Comparison of ENCODE assay signal across 9 cellular contexts in genomic region chr1:160429702-160430535, GRCh38. TPM values are rescaled to one million over a fixed set of nuclear protein-coding genes. Genes with fewer than 3 reads are reported as not detected.
A peak's percentile ranks its signal among the peaks of the same experiment; 100 is the strongest.
DNase-seq lines count a peak whose midpoint lies in the region; ATAC-seq and TF ChIP-seq lines count a peak whose summit lies in the region.
"Had no signal": no experiment of that assay in that cellular context is flagged by ENCODE, and none has a peak within 500 bp of the region (broad histone marks: within the 10 kb centered on the region; RNA-seq: fewer than 3 reads in every experiment).

No MANE protein-coding gene starts in this region.

- H3K4me3 Mint-ChIP-seq in activated T-helper 2 cell treated with anti-CD3 and anti-CD28 coated beads, Interferon-gamma antibody, Interleukin-2, Interleukin-4, amounts not matched to agents 10 μg/mL and 5 μg/mL and 100 μg/mL, durations not matched to agents 14 hours and 24 hours and 36 hours (ENCODE audit: low read depth), result peak overlapping the region; percentile 26

- no peaks in the 10 kb centered on the region for H3K27me3 Mint-ChIP-seq in activated T-helper 2 cell treated with anti-CD3 and anti-CD28 coated beads, Interferon-gamma antibody, Interleukin-2, Interleukin-4, amounts not matched to agents 10 μg/mL and 5 μg/mL and 100 μg/mL, durations not matched to agents 14 hours and 24 hours and 36 hours (ENCODE audit: low read depth)

- H3K27me3 ChIP-seq in ACC112 (ENCODE audit: insufficient read depth, low read length), result peaks cover 35% of the 10 kb centered on the region
- H3K27me3 ChIP-seq in adrenal gland, result no peaks in the 10 kb centered on the region

- in situ Hi-C loops in ACHN (cut with HindIII; ENCODE audit: low pct_ligation_motif_present, low pct_unique_long_range_greater_than_20kb, low sequenced_read_pairs), result no loop called here

- intact Hi-C loops in activated T-helper 2 cell treated with anti-CD3 and anti-CD28 coated beads, Interferon-gamma antibody, Interleukin-2, Interleukin-4, amounts not matched to agents 10 μg/mL and 5 μg/mL and 100 μg/mL, durations not matched to agents 14 hours and 24 hours and 36 hours (cut with micrococcal nuclease), result loop anchor here (1.0 to 2.0 kb wide), 3 partner anchors 91 to 177 kb away; no protein-coding TSS in a partner anchor
- intact Hi-C loops in adrenal gland (cut with DNase I), result loop anchor here in 1 of 2 donors (5.0 kb wide), 1 partner anchor 177 kb away; no protein-coding TSS in a partner anchor

- TF ChIP-seq CTCF in adrenal gland (IDR thresholded peaks at IDR 0.05), result no peak

- H3K36me3 ChIP-seq in ACC112 (ENCODE audit: insufficient read depth, low read length) (no peaks in the 10 kb centered on the region), adrenal gland (replicated peaks in 1 of 2) (no peaks in the 10 kb centered on the region)

- H3K4me3 ChIP-seq in ACC112 (ENCODE audit: low read depth, low read length) (no peak overlapping the region), adrenal gland (no peak overlapping the region)

- H3K79me2 ChIP-seq in ACC112 (ENCODE audit: control insufficient read depth, insufficient read depth, low read length, unreplicated experiment), result no peaks in the 10 kb centered on the region

- H2AFZ ChIP-seq in ACC112 (ENCODE audit: low read length, unreplicated experiment), result peak overlapping the region; percentile 48

- H3K9me3 Mint-ChIP-seq in activated T-helper 2 cell treated with anti-CD3 and anti-CD28 coated beads, Interferon-gamma antibody, Interleukin-2, Interleukin-4, amounts not matched to agents 10 μg/mL and 5 μg/mL and 100 μg/mL, durations not matched to agents 14 hours and 24 hours and 36 hours, result peaks cover 20% of the 10 kb centered on the region

- H3K36me3 Mint-ChIP-seq in activated T-helper 2 cell treated with anti-CD3 and anti-CD28 coated beads, Interferon-gamma antibody, Interleukin-2, Interleukin-4, amounts not matched to agents 10 μg/mL and 5 μg/mL and 100 μg/mL, durations not matched to agents 14 hours and 24 hours and 36 hours (ENCODE audit: low read depth), result peaks cover 18% of the 10 kb centered on the region

- H3K4me1 Mint-ChIP-seq in activated T-helper 2 cell treated with anti-CD3 and anti-CD28 coated beads, Interferon-gamma antibody, Interleukin-2, Interleukin-4, amounts not matched to agents 10 μg/mL and 5 μg/mL and 100 μg/mL, durations not matched to agents 14 hours and 24 hours and 36 hours (ENCODE audit: low read depth), result peaks cover 46% of the 10 kb centered on the region

- no peak overlapping the region for H3K27ac ChIP-seq in ACC112 (ENCODE audit: low read depth, low read length)
- H3K27ac ChIP-seq in caudate nucleus (ENCODE audit: low read depth, low read length), result no peak overlapping the region
- H3K27ac ChIP-seq in adrenal gland, result no peak overlapping the region

- TF ChIP-seq POLR2A in adrenal gland (IDR thresholded peaks at IDR 0.05), result no peak

- H3K27ac Mint-ChIP-seq in activated T-helper 2 cell treated with anti-CD3 and anti-CD28 coated beads, Interferon-gamma antibody, Interleukin-2, Interleukin-4, amounts not matched to agents 10 μg/mL and 5 μg/mL and 100 μg/mL, durations not matched to agents 14 hours and 24 hours and 36 hours, result peak overlapping the region; percentile 73

- peaks cover 5% of the 10 kb centered on the region for H3K4me1 ChIP-seq in ACC112 (ENCODE audit: control insufficient read depth, insufficient read depth, low read length, unreplicated experiment)
- peaks cover 0 to 5% of the 10 kb centered on the region in 2 donors for H3K4me1 ChIP-seq in adrenal gland (replicated peaks in 1 of 2)

- WGBS in adrenal gland, 4 donors, result 58 to 68% (median 62%) methylated on average over 2 of the region's 2 CpGs

- no peak for DNase-seq in activated T-helper 2 cell treated with anti-CD3 and anti-CD28 coated beads, Interferon-gamma antibody, Interleukin-2, Interleukin-4, amounts not matched to agents 10 μg/mL and 5 μg/mL and 100 μg/mL, durations not matched to agents 14 hours and 24 hours and 36 hours (ENCODE audit: low spot score)
- DNase-seq in caudate nucleus (lab: John Stamatoyannopoulos, UW) (no peak), adrenal gland (no peak), ACHN (no peak)
- DNase-seq: NCI-H2081 had no signal

- H3K9me3 ChIP-seq in adrenal gland (replicated peaks in 1 of 3), result no peaks in the 10 kb centered on the region

- peak; percentile 57 for ATAC-seq in GM18870 (IDR thresholded peaks at IDR 0.05; ENCODE audit: unreplicated experiment)
- ATAC-seq in HG03108 (IDR thresholded peaks at IDR 0.05; ENCODE audit: unreplicated experiment), result peak; percentile 43
- ATAC-seq in GM19455 (IDR thresholded peaks at IDR 0.05; ENCODE audit: unreplicated experiment), result no peak

RNA-seq across cellular contexts. Expression of gene VANGL2, which starts 29.6 kb away (rescaled TPM):
- not detected in 2 replicates for total RNA-seq in activated T-helper 2 cell treated with anti-CD3 and anti-CD28 coated beads, Interferon-gamma antibody, Interleukin-2, Interleukin-4, amounts not matched to agents 10 μg/mL and 5 μg/mL and 100 μg/mL, durations not matched to agents 14 hours and 24 hours and 36 hours
- total RNA-seq in adrenal gland, result 1 to 10 TPM in 3 of 8 donors, under 1 TPM in 5; 0.20 to 2.2 (median 0.66) TPM
- 1 to 10 TPM in 1 of 3 donors, under 1 TPM in 2; 0.64 to 1.1 (median 0.97) TPM for polyA plus RNA-seq in adrenal gland
